Comparison of ENCODE assay signal across 9 cellular contexts in genomic region chrX:55451125-55451524, GRCh38. TPM values are rescaled to one million over a fixed set of nuclear protein-coding genes. Genes with fewer than 3 reads are reported as not detected.
DNase-seq lines count a peak whose midpoint lies in the region; ATAC-seq, FAIRE-seq and TF ChIP-seq lines count a peak whose summit lies in the region.
"Had no signal": no experiment of that assay in that cellular context is flagged by ENCODE, and none has a peak within 500 bp of the region (broad histone marks: within the 10 kb centered on the region; RNA-seq: fewer than 3 reads in every experiment).

No MANE protein-coding gene starts in this region.

- no peaks in the 10 kb centered on the region for H3K79me2 ChIP-seq in parathyroid adenoma

- H3K4me1 ChIP-seq in CD8-positive, alpha-beta memory T cell (ENCODE audit: insufficient read depth, low read length) = peaks cover 4% of the 10 kb centered on the region
- no peaks in the 10 kb centered on the region for H3K4me1 ChIP-seq in parathyroid adenoma

- H3K9me3 ChIP-seq in CD8-positive, alpha-beta memory T cell (ENCODE audit: low read length) = no peaks in the 10 kb centered on the region
- no peaks in the 10 kb centered on the region for H3K9me3 ChIP-seq in parathyroid adenoma (ENCODE audit: control insufficient read depth, low read length)

- FAIRE-seq in D721Med (lab: Jason Lieb, UNC) = no peak
- FAIRE-seq: HTR-8/SVneo had no signal

- H3K4me1 Mint-ChIP-seq in CD8-positive, alpha-beta memory T cell = peaks cover 17 to 24% (median 19%) of the 10 kb centered on the region in 3 donors
- H3K4me1 Mint-ChIP-seq in IgD-negative memory B cell = peaks cover 6 to 9% (median 7%) of the 10 kb centered on the region in 3 donors

- H3K36me3 Mint-ChIP-seq in CD8-positive, alpha-beta memory T cell = peaks cover 0 to 9% (median 0%) of the 10 kb centered on the region in 3 donors
- no peaks in the 10 kb centered on the region for H3K36me3 Mint-ChIP-seq in IgD-negative memory B cell

- CTCF ChIA-PET in CD8-positive, alpha-beta memory T cell (lab: Charles Lee) = interaction anchor here (1.1 kb wide), 1 partner anchor 38 kb away, joined by 8 read pairs; the partner anchor contains the start of gene USP51

- peak overlapping the region; percentile 80 for H3K4me3 ChIP-seq in CD8-positive, alpha-beta memory T cell (ENCODE audit: low read length)
- peak overlapping the region; percentile 71 for H3K4me3 ChIP-seq in coronary artery
- H3K4me3 ChIP-seq in parathyroid adenoma (ENCODE audit: low read depth, low read length) = peak overlapping the region; percentile 74
- H3K4me3 ChIP-seq: PC-9 had no signal

- ATAC-seq in GM19324 (IDR thresholded peaks at IDR 0.05; ENCODE audit: low FRiP score, unreplicated experiment) (no peak), HG02759 (IDR thresholded peaks at IDR 0.05; ENCODE audit: unreplicated experiment) (no peak)

- H3K27me3 ChIP-seq in CD8-positive, alpha-beta memory T cell (ENCODE audit: insufficient read depth, low read length, poor library complexity, severe bottlenecking) = no peaks in the 10 kb centered on the region
- no peaks in the 10 kb centered on the region for H3K27me3 ChIP-seq in parathyroid adenoma (ENCODE audit: control insufficient read depth, insufficient read depth, low read length)

- no peak overlapping the region for H3K27ac ChIP-seq in CD8-positive, alpha-beta memory T cell (ENCODE audit: low read depth, low read length)
- H3K27ac ChIP-seq in coronary artery = peak overlapping the region in 1 of 2 donors; percentile 84
- peak overlapping the region; percentile 78 for H3K27ac ChIP-seq in parathyroid adenoma
- H3K27ac ChIP-seq: PC-9 had no signal

- no peak overlapping the region for H3K9ac ChIP-seq in parathyroid adenoma

- no peaks in the 10 kb centered on the region for H3K36me3 ChIP-seq in CD8-positive, alpha-beta memory T cell (ENCODE audit: insufficient read depth, low read length)
- H3K36me3 ChIP-seq in parathyroid adenoma (ENCODE audit: control insufficient read depth, insufficient read depth, low read length) = no peaks in the 10 kb centered on the region

- no peak for DNase-seq in CD8-positive, alpha-beta memory T cell
- DNase-seq in coronary artery (ENCODE audit: low spot score) (no peak), D721Med (ENCODE audit: insufficient read length, low spot score) (no peak)
- DNase-seq: PC-9 had no signal

- peak overlapping the region; percentile 58 for H2AFZ ChIP-seq in parathyroid adenoma
- H2AFZ ChIP-seq: PC-9 had no signal

- peak overlapping the region; percentile 93 to 98 (median 96) for H3K4me3 Mint-ChIP-seq in CD8-positive, alpha-beta memory T cell
- peak overlapping the region; percentile 91 to 95 (median 95) for H3K4me3 Mint-ChIP-seq in IgD-negative memory B cell

- POLR2A ChIA-PET in CD8-positive, alpha-beta memory T cell (lab: Charles Lee) = interaction anchor here (1.1 to 1.8 kb wide), 2 partner anchors 37 to 451 kb away, joined by 3 to 20 read pairs; partner anchors contain the start of gene APEX2

- H3K27me3 Mint-ChIP-seq in CD8-positive, alpha-beta memory T cell = peaks cover 0 to 3% of the 10 kb centered on the region in 2 donors
- H3K27me3 Mint-ChIP-seq in IgD-negative memory B cell = no peaks in the 10 kb centered on the region

- TF ChIP-seq CTCF in coronary artery (IDR thresholded peaks at IDR 0.05) (no peak), parathyroid adenoma (IDR thresholded peaks at IDR 0.05) (no peak), D721Med (IDR thresholded peaks at IDR 0.05; ENCODE audit: insufficient read depth, missing control alignments) (no peak)

- peak overlapping the region in 5 of 8 donors; percentile 87 to 96 (median 90) for H3K27ac Mint-ChIP-seq in CD8-positive, alpha-beta memory T cell
- peak overlapping the region; percentile 33 to 89 (median 88) for H3K27ac Mint-ChIP-seq in IgD-negative memory B cell

- H3K9me3 Mint-ChIP-seq in CD8-positive, alpha-beta memory T cell = peaks cover 0 to 2% (median 0%) of the 10 kb centered on the region in 5 donors
- no peaks in the 10 kb centered on the region for H3K9me3 Mint-ChIP-seq in IgD-negative memory B cell

- peak overlapping the region; percentile 66 for H3K4me2 ChIP-seq in parathyroid adenoma (ENCODE audit: low read length)
- H3K4me2 ChIP-seq: PC-9 had no signal

RNA-seq across cellular contexts. Expression of gene MAGEH1, which starts 0.8 kb away (rescaled TPM):
- 10 to 100 TPM; 15.4 to 16.7 TPM for total RNA-seq in CD8-positive, alpha-beta memory T cell
- 27.2 TPM for polyA plus RNA-seq in CD8-positive, alpha-beta memory T cell
- polyA plus RNA-seq in IgD-negative memory B cell = 18.2 TPM
- total RNA-seq: PC-9 had no signal

RNA-seq across cellular contexts. Expression of gene USP51, which starts 38.5 kb away (rescaled TPM):
- total RNA-seq in CD8-positive, alpha-beta memory T cell = 1 to 10 TPM in 1 of 2 experiments, under 1 TPM in 1; 0.89 to 1.6 TPM
- polyA plus RNA-seq in CD8-positive, alpha-beta memory T cell = 0.14 TPM
- 0.45 TPM for polyA plus RNA-seq in IgD-negative memory B cell
- total RNA-seq: PC-9 had no signal
